ENCODE assay signal across 24 cellular contexts in the genomic region with DNA sequence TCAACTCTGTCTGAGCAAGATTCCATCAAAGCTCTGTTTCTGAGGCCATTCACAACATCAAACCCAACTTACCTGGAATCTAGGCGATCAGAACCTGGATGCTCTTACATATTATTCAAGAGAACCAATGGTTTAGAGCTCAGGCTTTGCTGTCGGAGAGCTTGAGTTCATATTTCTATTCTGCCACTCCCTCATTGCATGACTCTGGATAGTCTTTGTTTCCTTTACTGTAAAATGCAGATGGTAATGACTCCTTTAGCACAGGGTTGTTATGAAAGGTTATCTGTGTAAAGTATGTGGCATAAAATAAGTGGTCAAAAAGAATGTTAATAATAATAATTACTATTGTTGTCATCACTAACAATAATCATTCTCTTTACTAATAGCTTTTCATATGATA. TPM values are rescaled to one million over a fixed set of nuclear protein-coding genes. Genes with fewer than 3 reads are reported as not detected.
DNase-seq lines count a peak whose midpoint lies in the region; ATAC-seq, FAIRE-seq and TF ChIP-seq lines count a peak whose summit lies in the region.
"Had no signal": no experiment of that assay in that cellular context is flagged by ENCODE, and none has a peak within 500 bp of the region (broad histone marks: within the 10 kb centered on the region; RNA-seq: fewer than 3 reads in every experiment).

No MANE protein-coding gene starts in this region.

- H3K9me3 Mint-ChIP-seq in Calu3 (ENCODE audit: low read depth, unreplicated experiment) (no peaks in the 10 kb centered on the region), WTC11 (no peaks in the 10 kb centered on the region)
- H3K9me3 Mint-ChIP-seq: H9 had no signal

- CTCF ChIA-PET in Calu3 (lab: Charles Lee): interaction anchor here (0.7 to 3.4 kb wide), 6 partner anchors 11 to 51 kb away, joined by 3 to 14 read pairs (median 4); a partner anchor contains a TSS
- CTCF ChIA-PET in WTC11 (lab: Charles Lee): interaction anchor here (1.4 kb wide), 1 partner anchor 50 kb away, joined by 5 read pairs; no protein-coding TSS in a partner anchor

- WGBS in small intestine, 3 donors: 51 to 83% (median 80%) methylated on average over 2 of the region's 2 CpGs

- H3K27me3 Mint-ChIP-seq in Calu3 (ENCODE audit: unreplicated experiment) (no peaks in the 10 kb centered on the region), WTC11 (ENCODE audit: low read depth) (no peaks in the 10 kb centered on the region)

- intact Hi-C loops in Calu3 (cut with micrococcal nuclease; ENCODE audit: unreplicated experiment): no loop called here

- no peaks in the 10 kb centered on the region for H3K36me3 ChIP-seq in small intestine (ENCODE audit: control insufficient read depth in 2 of 2, insufficient read depth in 2 of 2, low read length in 2 of 2)

- H3K4me1 Mint-ChIP-seq in Calu3 (ENCODE audit: low read depth, unreplicated experiment) (peaks cover 60% of the 10 kb centered on the region), WTC11 (no peaks in the 10 kb centered on the region)
- H3K4me1 Mint-ChIP-seq: H9 had no signal

- no peaks in the 10 kb centered on the region for H3K9me3 ChIP-seq in small intestine (ENCODE audit: control insufficient read depth, low read depth)

- no peak for ATAC-seq in WTC11
- ATAC-seq in esophagus mucosa: peak; percentile 22
- no peak for ATAC-seq in activated CD4-positive, CD25-positive, alpha-beta regulatory T cell treated with anti-CD3 and anti-CD28 coated beads, Interleukin-2, amount 50 U/mL, for 24 hours
- no peak for ATAC-seq in GM21526 (IDR thresholded peaks at IDR 0.05; ENCODE audit: low FRiP score, unreplicated experiment)

- no peak for FAIRE-seq in small intestine (lab: Jason Lieb, UNC)
- FAIRE-seq: GM12892, HTR-8/SVneo had no signal

- H3K27ac Mint-ChIP-seq in Calu3 (ENCODE audit: unreplicated experiment) (peak overlapping the region; percentile 44), WTC11 (0 out of 2 replicates have a peak overlapping the region, but pooled peaks have one; percentile 53)

- no TSS peak for BruUV-seq in Calu3 (replicated peaks; lab: Mats Ljungman, UMichigan)

- no peaks in the 10 kb centered on the region for H3K27me3 ChIP-seq in small intestine (ENCODE audit: control insufficient read depth in 2 of 2, insufficient read depth in 2 of 2, low read length in 2 of 2)

- no peak overlapping the region for H3K4me3 ChIP-seq in small intestine (ENCODE audit: low read depth in 1 of 2, low read length in 2 of 2)

- H3K4me3 Mint-ChIP-seq in Calu3 (ENCODE audit: low read depth, unreplicated experiment): no peak overlapping the region
- no peak overlapping the region for H3K4me3 Mint-ChIP-seq in WTC11
- H3K4me3 Mint-ChIP-seq: H9 had no signal

- H3K4me1 ChIP-seq in small intestine (ENCODE audit: control insufficient read depth in 2 of 2, insufficient read depth in 1 of 2, low read depth in 1 of 2, low read length in 1 of 2): peaks cover 0 to 6% of the 10 kb centered on the region in 2 donors

- H3K36me3 Mint-ChIP-seq in Calu3 (ENCODE audit: insufficient read depth, unreplicated experiment) (no peaks in the 10 kb centered on the region), WTC11 (no peaks in the 10 kb centered on the region)

- H3K27ac ChIP-seq in small intestine (ENCODE audit: low read depth in 1 of 2, low read length in 1 of 2): no peak overlapping the region

- TF ChIP-seq CTCF in Calu3 (IDR thresholded peaks at IDR 0.05; ENCODE audit: unreplicated experiment) (no peak), WTC11 (IDR thresholded peaks at IDR 0.05) (no peak)

- DNase-seq in Calu3 (no peak), WTC11 (ENCODE audit: low spot score) (no peak), small intestine (peak; percentile 41), AG08396 (ENCODE audit: low spot score) (no peak), GOT3 (lab: John Stamatoyannopoulos, UW) (no peak)
- DNase-seq: 8988T; ACHN; DMS153; DND-41; H9; KBM-7; MV-4-11; NCI-H2029; NCI-H446; NCI-H526; NCI-H82; NK-92 treated with Interleukin-12 subunit alpha and Interleukin-12 subunit beta, amount 100 ng/mL, for 24 hours; RPMI8226; SHP77 had no signal

- POLR2A ChIA-PET in WTC11 (lab: Charles Lee): interaction anchor here (0.7 kb wide), 1 partner anchor 13 kb away, joined by 4 read pairs; a partner anchor contains a TSS

TF ChIP-seq in WTC11, 78 proteins besides CTCF, POLR2A, EP300 and RAD21:
- TF ChIP-seq ZNF396 (CRISPR knock-in tag; IDR thresholded peaks at IDR 0.05; ENCODE audit: borderline replicate concordance): no peak
- no peak for TF ChIP-seq ZNF423 (CRISPR knock-in tag; IDR thresholded peaks at IDR 0.05)
- TF ChIP-seq, protein P1, sequence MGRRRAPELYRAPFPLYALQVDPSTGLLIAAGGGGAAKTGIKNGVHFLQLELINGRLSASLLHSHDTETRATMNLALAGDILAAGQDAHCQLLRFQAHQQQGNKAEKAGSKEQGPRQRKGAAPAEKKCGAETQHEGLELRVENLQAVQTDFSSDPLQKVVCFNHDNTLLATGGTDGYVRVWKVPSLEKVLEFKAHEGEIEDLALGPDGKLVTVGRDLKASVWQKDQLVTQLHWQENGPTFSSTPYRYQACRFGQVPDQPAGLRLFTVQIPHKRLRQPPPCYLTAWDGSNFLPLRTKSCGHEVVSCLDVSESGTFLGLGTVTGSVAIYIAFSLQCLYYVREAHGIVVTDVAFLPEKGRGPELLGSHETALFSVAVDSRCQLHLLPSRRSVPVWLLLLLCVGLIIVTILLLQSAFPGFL (CRISPR knock-in tag; IDR thresholded peaks at IDR 0.05; ENCODE audit: borderline replicate concordance): no peak
TF ChIP-seq in WTC11: peak in this region for 0.

RNA-seq across cellular contexts. Expression of a gene that starts 12.6 kb away (rescaled TPM):
- total RNA-seq in Calu3 (2022) (54.5 and 63.9 TPM in 2 replicates), WTC11 (2021) (23.8 to 30.2 TPM (median 25.3 TPM) in 3 replicates), esophagus mucosa (54.4 TPM)
- 10 to 100 TPM in 2 of 3 donors, 1 to 10 TPM in 1; 8.6 to 11.3 (median 11.0) TPM for polyA plus RNA-seq in small intestine

RNA-seq across cellular contexts. Expression of a gene that starts 12.8 kb away (rescaled TPM):
- total RNA-seq in Calu3 (2022): 52.5 and 57.3 TPM in 2 replicates
- total RNA-seq in WTC11 (2021): 23.4 to 24.2 TPM (median 23.5 TPM) in 3 replicates
- 37.1 TPM for total RNA-seq in esophagus mucosa
- 1 to 10 TPM; 2.2 to 9.0 (median 2.5) TPM for polyA plus RNA-seq in small intestine
